In the genomic region with DNA sequence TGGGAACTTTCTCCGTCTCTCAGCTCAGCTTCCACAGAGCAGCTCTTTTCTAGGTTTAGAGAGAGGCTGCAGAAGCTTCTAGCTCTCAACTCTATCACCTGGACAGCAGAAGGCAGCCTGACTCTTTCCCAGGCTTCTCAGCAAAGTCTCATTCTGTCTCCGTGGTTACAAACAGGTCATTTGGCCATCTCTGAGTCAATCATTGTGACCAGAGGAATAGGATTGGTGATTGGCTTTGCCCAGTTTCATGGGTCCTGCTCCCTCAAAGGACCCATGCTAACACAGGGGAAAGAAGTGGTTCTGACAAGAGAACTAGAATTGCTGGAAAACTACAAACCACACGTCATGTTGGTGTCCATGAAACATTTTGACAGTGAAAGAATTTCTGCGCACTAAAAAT, we compare ENCODE assay signal across 18 cellular contexts. TPM values are rescaled to one million over a fixed set of nuclear protein-coding genes. Genes with fewer than 3 reads are reported as not detected.
"Had no signal": no experiment of that assay in that cellular context is flagged by ENCODE, and none has a peak within 500 bp of the region (broad histone marks: within the 10 kb centered on the region; RNA-seq: fewer than 3 reads in every experiment).

No MANE protein-coding gene starts in this region.

- H3K27ac Mint-ChIP-seq: activated CD4-positive, alpha-beta T cell treated with anti-CD3 and anti-CD28 coated beads for 36 hours; activated CD8-positive, alpha-beta T cell treated with anti-CD3 and anti-CD28 coated beads, Interleukin-2, amount 10 ng/mL, durations not matched to agents 7 days and 5 days; activated naive CD8-positive, alpha-beta T cell treated with anti-CD3 and anti-CD28 coated beads, Interleukin-2, amount 50 U/mL, for 24 hours; activated T-helper 1 cell treated with anti-CD3 and anti-CD28 coated beads, Interleukin-12 subunit alpha, Interleukin-12 subunit beta, Interleukin-2, Interleukin-4 antibody, amounts not matched to agents 30 ng/mL and 10 ng/mL and 1 ng/mL, durations not matched to agents 14 hours and 24 hours and 36 hours; stimulated activated naive CD8-positive, alpha-beta T cell treated with anti-CD3 and anti-CD28 coated beads, Interleukin-15, Interleukin-2, amounts not matched to agents 100 ng/mL and 50 ng/mL, for 24 hours had no signal

- H3K9me3 ChIP-seq: ascending aorta, testis, uterus had no signal

- H3K4me1 ChIP-seq: ascending aorta, testis, uterus had no signal

- H3K27ac ChIP-seq: ascending aorta, dorsolateral prefrontal cortex, testis, VCaP had no signal

- H3K9me3 Mint-ChIP-seq: activated T-helper 1 cell treated with anti-CD3 and anti-CD28 coated beads, Interleukin-12 subunit alpha, Interleukin-12 subunit beta, Interleukin-2, Interleukin-4 antibody, amounts not matched to agents 30 ng/mL and 10 ng/mL and 1 ng/mL, durations not matched to agents 14 hours and 24 hours and 36 hours had no signal

- H3K4me3 ChIP-seq: ascending aorta, dorsolateral prefrontal cortex, testis, uterus had no signal

- H3K4me3 Mint-ChIP-seq: activated CD4-positive, alpha-beta T cell treated with anti-CD3 and anti-CD28 coated beads for 36 hours; activated CD8-positive, alpha-beta T cell treated with anti-CD3 and anti-CD28 coated beads, Interleukin-2, amount 10 ng/mL, durations not matched to agents 7 days and 5 days; activated naive CD8-positive, alpha-beta T cell treated with anti-CD3 and anti-CD28 coated beads, Interleukin-2, amount 50 U/mL, for 24 hours; activated T-helper 1 cell treated with anti-CD3 and anti-CD28 coated beads, Interleukin-12 subunit alpha, Interleukin-12 subunit beta, Interleukin-2, Interleukin-4 antibody, amounts not matched to agents 30 ng/mL and 10 ng/mL and 1 ng/mL, durations not matched to agents 14 hours and 24 hours and 36 hours; stimulated activated naive CD8-positive, alpha-beta T cell treated with anti-CD3 and anti-CD28 coated beads, Interleukin-15, Interleukin-2, amounts not matched to agents 100 ng/mL and 50 ng/mL, for 24 hours had no signal

- FAIRE-seq: endometrium had no signal

- H3K4me1 Mint-ChIP-seq: activated CD4-positive, alpha-beta T cell treated with anti-CD3 and anti-CD28 coated beads for 36 hours; activated naive CD8-positive, alpha-beta T cell treated with anti-CD3 and anti-CD28 coated beads, Interleukin-2, amount 50 U/mL, for 24 hours had no signal

- DNase-seq: activated CD4-positive, alpha-beta T cell treated with anti-CD3 and anti-CD28 coated beads for 36 hours; activated CD8-positive, alpha-beta T cell treated with anti-CD3 and anti-CD28 coated beads, Interleukin-2, amount 10 ng/mL, durations not matched to agents 7 days and 5 days; activated naive CD4-positive, alpha-beta T cell treated with Interleukin-2 at 50 U/mL for 16 hours; activated naive CD8-positive, alpha-beta T cell treated with anti-CD3 and anti-CD28 coated beads, Interleukin-2, amount 50 U/mL, for 24 hours; dorsolateral prefrontal cortex; glutamatergic neuron; stimulated activated CD4-positive, alpha-beta T cell treated with anti-CD3 and anti-CD28 coated beads, Interleukin-15, amount 100 ng/mL, for 24 hours; stimulated activated CD4-positive, alpha-beta T cell treated with anti-CD3 and anti-CD28 coated beads, Interleukin-4, amount 100 ng/mL, for 24 hours; T1000; testis; uterus had no signal

- H3K27me3 ChIP-seq: ascending aorta, dorsolateral prefrontal cortex, testis, uterus had no signal

- ATAC-seq: activated CD4-positive, alpha-beta T cell treated with anti-CD3 and anti-CD28 coated beads for 36 hours; activated CD8-positive, alpha-beta T cell treated with anti-CD3 and anti-CD28 coated beads, Interleukin-2, amount 10 ng/mL, durations not matched to agents 7 days and 5 days; activated naive CD8-positive, alpha-beta T cell treated with anti-CD3 and anti-CD28 coated beads, Interleukin-2, amount 50 U/mL, for 24 hours had no signal

- H3K36me3 ChIP-seq: ascending aorta, uterus had no signal

RNA-seq across cellular contexts. Expression of a gene that starts 43.6 kb away (rescaled TPM):
- total RNA-seq: activated CD4-positive, alpha-beta T cell treated with anti-CD3 and anti-CD28 coated beads for 36 hours; activated CD8-positive, alpha-beta T cell treated with anti-CD3 and anti-CD28 coated beads, Interleukin-2, amount 10 ng/mL, durations not matched to agents 7 days and 5 days; activated T-helper 1 cell treated with anti-CD3 and anti-CD28 coated beads, Interleukin-12 subunit alpha, Interleukin-12 subunit beta, Interleukin-2, Interleukin-4 antibody, amounts not matched to agents 30 ng/mL and 10 ng/mL and 1 ng/mL, durations not matched to agents 14 hours and 24 hours and 36 hours; ascending aorta; lung microvascular endothelial cell had no signal
- polyA plus RNA-seq: neural cell had no signal
